In genomic region chr7:159138508-159138907, GRCh38 we compare ENCODE assay signal across 11 cellular contexts. TPM values are rescaled to one million over a fixed set of nuclear protein-coding genes. Genes with fewer than 3 reads are reported as not detected.
"Had no signal": no experiment of that assay in that cellular context is flagged by ENCODE, and none has a peak within 500 bp of the region (broad histone marks: within the 10 kb centered on the region; RNA-seq: fewer than 3 reads in every experiment).

No MANE protein-coding gene starts in this region.

- H3K4me3 ChIP-seq: GM23248, GM23338, HAP-1 had no signal

- H3K27ac ChIP-seq: GM23248 had no signal

- H3K4me2 ChIP-seq: GM23338 had no signal

- H2AFZ ChIP-seq: GM23248, GM23338 had no signal

- H3K9me3 ChIP-seq: HAP-1 had no signal

- H3K27ac Mint-ChIP-seq: GM23338, H9, HFFc6 had no signal

- ATAC-seq: GM23338, HCT116 had no signal

- H3K4me3 Mint-ChIP-seq: GM23338, H9, HFFc6 had no signal

- H3K9ac ChIP-seq: GM23248 had no signal

- DNase-seq: GM23248, GOT3, H7, HCEC 1CT, HFFc6 had no signal

- H3K4me1 ChIP-seq: HAP-1 had no signal

- H3K36me3 ChIP-seq: HAP-1 had no signal

- FAIRE-seq: H1, H54 had no signal

RNA-seq across cellular contexts. Expression of gene VIPR2, which starts 6.2 kb away (rescaled TPM):
- total RNA-seq: GM23248, HFFc6 had no signal
- polyA plus RNA-seq: GM23248 had no signal
